8 cellular contexts compared by ENCODE assay signal in genomic region chr10:132331259-132331955, GRCh38. TPM values are rescaled to one million over a fixed set of nuclear protein-coding genes. Genes with fewer than 3 reads are reported as not detected.
DNase-seq lines count a peak whose midpoint lies in the region; ATAC-seq, FAIRE-seq and TF ChIP-seq lines count a peak whose summit lies in the region.

No MANE protein-coding gene starts in this region.

- TF ChIP-seq EP300 in GM12878 (IDR thresholded peaks at IDR 0.05; ENCODE audit: borderline replicate concordance in 1 of 2, control insufficient read depth in 1 of 2, low read depth in 2 of 2, low read length in 2 of 2) (no peak), tibial nerve (IDR thresholded peaks at IDR 0.05) (peak in 1 of 2 donors; percentile 49)

- H3K79me2 ChIP-seq in GM12878 (ENCODE audit: control insufficient read depth, insufficient read depth, low read length), result peaks cover 31% of the 10 kb centered on the region

- H3K4me3 ChIP-seq in GM12864 (ENCODE audit: low read depth, low read length) (peak overlapping the region; percentile 99), HUES6 (ENCODE audit: low read depth, low read length) (peak overlapping the region; percentile 87), GM12878 (peak overlapping the region; percentile 100), right lobe of liver (peak overlapping the region; percentile 72 to 94 (median 91)), tibial nerve (peak overlapping the region; percentile 67 to 91 (median 80))

- in situ Hi-C loops in GM12878 (cut with MboI), result loop anchor here (10.0 kb wide), 1 partner anchor 427 kb away; the partner anchor contains the start of gene PPP2R2D

- SMC1A ChIA-PET in GM12878 (lab: Charles Lee; ENCODE audit: uncharacterized antibody, unreplicated experiment), result interaction anchor here (0.7 kb wide), 1 partner anchor 263 kb away, joined by 3 read pairs; no protein-coding TSS in a partner anchor

- POLR2A ChIA-PET in GM12878 (lab: Charles Lee), result interaction anchor here (0.6 kb wide), 1 partner anchor 1438 kb away, joined by 3 read pairs; no protein-coding TSS in a partner anchor

- H3K36me3 ChIP-seq in HUES6 (ENCODE audit: control insufficient read depth, insufficient read depth, low read length), result peaks cover 3% of the 10 kb centered on the region
- no peaks in the 10 kb centered on the region for H3K36me3 ChIP-seq in GM12878 (ENCODE audit: control insufficient read depth in 2 of 2, insufficient read depth in 2 of 2, low read length in 1 of 2)
- H3K36me3 ChIP-seq in right lobe of liver, result no peaks in the 10 kb centered on the region
- peaks cover 0 to 36% (median 0%) of the 10 kb centered on the region in 3 donors for H3K36me3 ChIP-seq in tibial nerve

- TF ChIP-seq POLR2A in GM12878 (IDR thresholded peaks at IDR 0.05; ENCODE audit: low read depth, low read length) (peak; percentile 43; the same call in 1 of the 2 replicates), right lobe of liver (IDR thresholded peaks at IDR 0.05) (peak; percentile 22), tibial nerve (IDR thresholded peaks at IDR 0.05) (peak; percentile 15 to 16)

- no peaks in the 10 kb centered on the region for H4K20me1 ChIP-seq in GM12878 (ENCODE audit: control insufficient read depth, insufficient read depth)

- H3K9ac ChIP-seq in HUES6 (ENCODE audit: low read length) (peak overlapping the region; percentile 84), GM12878 (ENCODE audit: control insufficient read depth, insufficient read depth, low read length) (peak overlapping the region; percentile 88)

- CTCF ChIA-PET in GM12878 (lab: Yijun Ruan, JAX), result no interaction called here

- H3K9me3 ChIP-seq in HUES6 (ENCODE audit: control insufficient read depth, insufficient read depth, low read depth, low read length) (no peaks in the 10 kb centered on the region), GM12878 (replicated peaks; ENCODE audit: control insufficient read depth, insufficient read depth, low read length) (peaks cover 1% of the 10 kb centered on the region; the same call in 1 of the 3 replicates), right lobe of liver (no peaks in the 10 kb centered on the region), tibial nerve (no peaks in the 10 kb centered on the region)

- WGBS in GM12878 (ENCODE audit: insufficient coverage, insufficient replicate concordance, low lambda C conversion rate, missing lambda C conversion rate), result 0% methylated on average over 16 of the region's 47 CpGs
- 0% methylated on average over 16 of the region's 47 CpGs for WGBS in right lobe of liver (ENCODE audit: insufficient coverage, low coverage, low lambda C conversion rate, missing lambda C conversion rate)
- 1% methylated on average over 36 to 43 of the region's 47 CpGs for WGBS in tibial nerve, 2 donors

- TF ChIP-seq CTCF in GM12864 (IDR thresholded peaks at IDR 0.05; ENCODE audit: low read depth, low read length, missing control alignments) (no peak), GM12878 (IDR thresholded peaks at IDR 0.05 in 2 of 3, conservative IDR thresholded peaks at IDR 0.05 in 1 of 3; ENCODE audit: control insufficient read depth in 2 of 3, extremely low read depth in 1 of 3, insufficient read depth in 1 of 3, low read depth in 3 of 3, low read length in 3 of 3) (no peak), right lobe of liver (IDR thresholded peaks at IDR 0.05) (no peak), tibial nerve (IDR thresholded peaks at IDR 0.05) (no peak)

- RAD21 ChIA-PET in GM12878 (lab: Charles Lee; ENCODE audit: unreplicated experiment), result no interaction called here

- peak overlapping the region; percentile 73 for H2AFZ ChIP-seq in GM12878 (ENCODE audit: control insufficient read depth, low read depth, low read length)

- TSS peak; percentile 79 for BruUV-seq in GM12878 (replicated peaks; lab: Mats Ljungman, UMichigan)

- H3K27me3 ChIP-seq in HUES6 (ENCODE audit: control insufficient read depth, insufficient read depth, low read length) (no peaks in the 10 kb centered on the region), GM12878 (replicated peaks in 1 of 2; ENCODE audit: control insufficient read depth in 2 of 2, insufficient read depth in 2 of 2, low read length in 1 of 2) (no peaks in the 10 kb centered on the region), right lobe of liver (no peaks in the 10 kb centered on the region), tibial nerve (no peaks in the 10 kb centered on the region)

- intact Hi-C loops in GM12878 (cut with micrococcal nuclease; ENCODE audit: unreplicated experiment), result loop anchor here (5.0 kb wide), 1 partner anchor 429 kb away; the partner anchor contains the start of gene PPP2R2D
- intact Hi-C loops in right lobe of liver (cut with DNase I), result loop anchor here in 1 of 2 donors (10.0 kb wide), 1 partner anchor 63 kb away; the partner anchor contains the start of gene PWWP2B

- peak; percentile 37 for ATAC-seq in GM21529 (IDR thresholded peaks at IDR 0.05; ENCODE audit: unreplicated experiment)
- ATAC-seq in GM12878, result peak; percentile 55
- ATAC-seq in right lobe of liver, result peak; percentile 47 to 54 (median 52)

- H3K4me1 ChIP-seq in HUES6 (ENCODE audit: control insufficient read depth, insufficient read depth, low read length) (peaks cover 19% of the 10 kb centered on the region), GM12878 (ENCODE audit: control insufficient read depth, insufficient read depth, low read length) (peaks cover 13% of the 10 kb centered on the region), right lobe of liver (peaks cover 0 to 9% (median 0%) of the 10 kb centered on the region in 4 donors), tibial nerve (peaks cover 0 to 52% (median 13%) of the 10 kb centered on the region in 4 donors)

- TF ChIP-seq RAD21 in GM12878 (IDR thresholded peaks at IDR 0.05; ENCODE audit: insufficient read depth, low read depth, low read length), result no peak

- FAIRE-seq in GM12878 (lab: Jason Lieb, UNC), result no peak

- DNase-seq in GM12864 (ENCODE audit: low read depth) (no peak), GM12878 (ENCODE audit: low read depth, low spot score) (no peak), right lobe of liver (peak in 1 of 3 donors; percentile 44), tibial nerve (ENCODE audit: low spot score in 2 of 2) (no peak), DMS53 treated with DMSO at 0.1 percent for 48 hours (lab: John Stamatoyannopoulos, UW; ENCODE audit: unreplicated experiment) (no peak)
- DNase-seq in activated effector memory CD4-positive, alpha-beta T cell treated with anti-CD3 and anti-CD28 coated beads, Interleukin-2, amount 50 U/mL, for 16 hours, result no peak

- H3K4me2 ChIP-seq in GM12878 (ENCODE audit: control insufficient read depth, insufficient read depth), result peak overlapping the region; percentile 89

- H3K27ac ChIP-seq in HUES6 (ENCODE audit: low read depth, low read length) (0 out of 2 replicates have a peak overlapping the region, but pooled peaks have one; percentile 18), GM12878 (ENCODE audit: control insufficient read depth, insufficient read depth) (peak overlapping the region; percentile 91), right lobe of liver (peak overlapping the region; percentile 43 to 83 (median 76)), tibial nerve (peak overlapping the region; percentile 57 to 89 (median 86))

TF ChIP-seq in GM12878, 131 proteins besides CTCF, POLR2A, EP300 and RAD21 (continues in another document):
- no peak for TF ChIP-seq HCFC1 (IDR thresholded peaks at IDR 0.05; ENCODE audit: low read length)
- TF ChIP-seq MAX (IDR thresholded peaks at IDR 0.05; ENCODE audit: low read depth, low read length), result no peak
- TF ChIP-seq EED (IDR thresholded peaks at IDR 0.05; ENCODE audit: low read depth), result 0 out of 2 replicates have a peak, but pooled peaks have one; percentile 15

RNA-seq across cellular contexts. Expression of gene LRRC27, which starts 0.6 kb away (rescaled TPM):
- total RNA-seq in GM12878 (2013; cell fraction: nucleolus; rRNA removed), result 16.5 and 22.5 TPM in 2 replicates
- total RNA-seq in GM12878 (2014; rRNA removed) (6.3 and 6.8 TPM in 2 replicates), GM12878 (2014; rRNA removed; fragmentation: Illumina TruSeq; extraction: Trizol) (3.8 and 5.0 TPM in 2 replicates), GM12878 (2021) (3.3 and 4.5 TPM in 2 replicates), right lobe of liver (1 to 10 TPM; 2.2 to 5.4 (median 3.2) TPM), tibial nerve (10 to 100 TPM; 10.1 to 21.6 (median 17.9) TPM)
- 4.1 TPM for polyA plus RNA-seq in GM12878 (2011; ENCODE audit: low read depth)
- polyA plus RNA-seq in GM12878 (2011; rRNA removed) (0.62 and 0.84 TPM in 2 replicates), GM12878 (2014; fragmentation: Illumina TruSeq; extraction: Trizol) (4.6 and 6.4 TPM in 2 replicates), GM12878 (2014; fragmentation: Nextera tagmentation; extraction: Ambion mirVana) (under 1 TPM; 0.48 to 0.80 TPM), GM12878 (2014; rRNA removed) (4.3 and 6.9 TPM in 2 replicates), GM12878 (2016; fragmentation: Nextera tagmentation; extraction: Ambion mirVana) (1 to 10 TPM; 4.8 to 6.5 TPM)
- polyA plus RNA-seq in GM12878 (2011; cell fraction: cytosol; rRNA removed), result 0.72 and 0.82 TPM in 2 replicates
- polyA plus RNA-seq in GM12878 (2011; cell fraction: nucleus; rRNA removed), result 2.5 and 2.8 TPM in 2 replicates
- polyA plus RNA-seq in GM12878 (2012), result 4.0 and 4.5 TPM in 2 replicates
- polyA minus RNA-seq in GM12878 (2011; rRNA and poly(A)+ RNA removed), result 0.36 TPM in 1 of 2 replicates, not detected in the other
- not detected in 2 replicates for polyA minus RNA-seq in GM12878 (2011; cell fraction: cytosol; rRNA and poly(A)+ RNA removed)
- polyA minus RNA-seq in GM12878 (2011; cell fraction: nucleus; rRNA and poly(A)+ RNA removed), result 0.73 and 1.2 TPM in 2 replicates

RNA-seq across cellular contexts. Expression of gene STK32C, which starts 23.7 kb away (rescaled TPM):
- 2.5 and 5.1 TPM in 2 replicates for total RNA-seq in GM12878 (2013; cell fraction: nucleolus; rRNA removed)
- total RNA-seq in GM12878 (2014; rRNA removed) (8.4 and 10.1 TPM in 2 replicates), GM12878 (2014; rRNA removed; fragmentation: Illumina TruSeq; extraction: Trizol) (3.8 and 4.5 TPM in 2 replicates), GM12878 (2021) (10.7 and 11.5 TPM in 2 replicates), right lobe of liver (1 to 10 TPM; 1.6 to 3.5 (median 2.1) TPM), tibial nerve (10 to 100 TPM in 3 of 4 donors, 1 to 10 TPM in 1; 9.4 to 18.1 (median 16.2) TPM)
- polyA plus RNA-seq in GM12878 (2011; ENCODE audit: low read depth), result 8.7 TPM
- polyA plus RNA-seq in GM12878 (2011; rRNA removed) (1.5 and 1.9 TPM in 2 replicates), GM12878 (2014; fragmentation: Illumina TruSeq; extraction: Trizol) (3.3 and 4.5 TPM in 2 replicates), GM12878 (2014; fragmentation: Nextera tagmentation; extraction: Ambion mirVana) (1 to 10 TPM; 1.6 to 4.1 TPM), GM12878 (2014; rRNA removed) (12.4 and 18.1 TPM in 2 replicates), GM12878 (2016; fragmentation: Nextera tagmentation; extraction: Ambion mirVana) (10 to 100 TPM; 10.5 to 11.3 TPM)
- 1.4 and 1.9 TPM in 2 replicates for polyA plus RNA-seq in GM12878 (2011; cell fraction: cytosol; rRNA removed)
- 1.1 and 2.6 TPM in 2 replicates for polyA plus RNA-seq in GM12878 (2011; cell fraction: nucleus; rRNA removed)
- polyA plus RNA-seq in GM12878 (2012), result 8.1 and 13.5 TPM in 2 replicates
- 0.62 TPM in 1 of 2 replicates, not detected in the other for polyA minus RNA-seq in GM12878 (2011; rRNA and poly(A)+ RNA removed)
- not detected in 2 replicates for polyA minus RNA-seq in GM12878 (2011; cell fraction: cytosol; rRNA and poly(A)+ RNA removed)
- 0.36 and 0.96 TPM in 2 replicates for polyA minus RNA-seq in GM12878 (2011; cell fraction: nucleus; rRNA and poly(A)+ RNA removed)

Comparison
In these comparisons a context has a peak if more than half of its experiments do, and no peak if none do; other contexts are left out.
1. H3K27ac ChIP-seq: peak in every context shown above with its lines; median percentile 91 in GM12878; 86 in tibial nerve; 76 in right lobe of liver; 18 in HUES6.